5 cellular contexts compared by ENCODE assay signal in genomic region chr1:25084407-25084806, GRCh38.
"Had no signal": no experiment of that assay in that cellular context is flagged by ENCODE, and none has a peak within 500 bp of the region (broad histone marks: within the 10 kb centered on the region; RNA-seq: fewer than 3 reads in every experiment).

No MANE protein-coding gene starts in this region.

- H3K27ac Mint-ChIP-seq: GM23338, H9 had no signal

- H3K36me3 Mint-ChIP-seq: IgD-negative memory B cell had no signal

- H3K9me3 Mint-ChIP-seq: GM23338, H9 had no signal

- H3K4me2 ChIP-seq: GM23338 had no signal

- DNase-seq: H9, HCEC 1CT, KG1 had no signal

- H3K4me3 Mint-ChIP-seq: GM23338, H9, IgD-negative memory B cell had no signal

- H3K4me3 ChIP-seq: GM23338 had no signal
